Comparison of ENCODE assay signal across 40 cellular contexts in the genomic region with DNA sequence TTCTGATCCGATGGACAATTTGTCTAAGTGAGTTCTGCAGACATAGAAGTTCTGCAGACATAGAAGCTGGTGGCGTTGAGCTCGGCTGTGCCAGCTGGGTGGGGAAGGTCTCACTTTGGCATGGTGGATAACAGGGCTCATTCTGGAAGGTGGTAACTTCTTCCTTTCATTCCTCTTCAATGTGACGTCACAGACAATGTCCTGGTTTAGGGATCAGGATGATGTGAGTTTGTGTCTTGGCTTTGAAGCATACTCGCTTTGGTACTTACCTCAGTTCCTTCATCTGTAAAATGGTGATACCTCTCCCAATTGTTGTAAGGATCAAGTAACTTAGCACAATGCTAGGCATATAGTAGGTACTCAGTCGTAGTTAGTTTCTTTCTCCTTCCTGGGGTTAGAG.
"Had no signal": no experiment of that assay in that cellular context is flagged by ENCODE, and none has a peak within 500 bp of the region (broad histone marks: within the 10 kb centered on the region; RNA-seq: fewer than 3 reads in every experiment).

No MANE protein-coding gene starts in this region.

- H3K27ac ChIP-seq: adrenal gland, ascending aorta, body of pancreas, brain microvascular endothelial cell, breast epithelium, cardiac muscle cell had no signal

- H3K36me3 Mint-ChIP-seq: activated naive CD4-positive, alpha-beta T cell treated with anti-CD3 and anti-CD28 coated beads, Interleukin-2, amount 10 ng/mL, durations not matched to agents 7 days and 5 days; activated naive CD4-positive, alpha-beta T cell treated with anti-CD3 and anti-CD28 coated beads, Interleukin-2, amount 50 U/mL, for 24 hours; activated naive CD8-positive, alpha-beta T cell treated with anti-CD3 and anti-CD28 coated beads for 36 hours; activated naive CD8-positive, alpha-beta T cell treated with anti-CD3 and anti-CD28 coated beads, Interleukin-2, amount 10 ng/mL, durations not matched to agents 7 days and 5 days; brain had no signal

- H3K27me3 Mint-ChIP-seq: activated naive CD4-positive, alpha-beta T cell treated with anti-CD3 and anti-CD28 coated beads, Interleukin-2, amount 10 ng/mL, durations not matched to agents 7 days and 5 days had no signal

- H3K4me1 ChIP-seq: adrenal gland, ascending aorta, body of pancreas, breast epithelium had no signal

- H3K4me3 ChIP-seq: adrenal gland, ascending aorta, body of pancreas, breast epithelium, cardiac muscle cell had no signal

- H3K36me3 ChIP-seq: adrenal gland, ascending aorta, brain microvascular endothelial cell, breast epithelium, cardiac muscle cell had no signal

- H3K4me1 Mint-ChIP-seq: activated naive CD4-positive, alpha-beta T cell treated with anti-CD3 and anti-CD28 coated beads, Interleukin-2, amount 10 ng/mL, durations not matched to agents 7 days and 5 days; activated naive CD4-positive, alpha-beta T cell treated with anti-CD3 and anti-CD28 coated beads, Interleukin-2, amount 50 U/mL, for 24 hours; activated naive CD8-positive, alpha-beta T cell treated with anti-CD3 and anti-CD28 coated beads for 36 hours; activated naive CD8-positive, alpha-beta T cell treated with anti-CD3 and anti-CD28 coated beads, Interleukin-2, amount 10 ng/mL, durations not matched to agents 7 days and 5 days; activated naive CD8-positive, alpha-beta T cell treated with anti-CD3 and anti-CD28 coated beads, Interleukin-2, amount 50 U/mL, for 24 hours; activated T-helper 17 cell treated with anti-CD3 and anti-CD28 coated beads, Interleukin-2, amount 50 U/mL, for 72 hours; brain; central memory CD8-positive, alpha-beta T cell had no signal

- H3K9me3 Mint-ChIP-seq: activated naive CD4-positive, alpha-beta T cell treated with anti-CD3 and anti-CD28 coated beads for 36 hours; activated naive CD8-positive, alpha-beta T cell treated with anti-CD3 and anti-CD28 coated beads, Interleukin-2, amount 50 U/mL, for 24 hours; activated T-cell treated with anti-CD3 and anti-CD28 coated beads, Interleukin-2, amount 50 U/mL, for 4 hours; activated T-helper 17 cell treated with anti-CD3 and anti-CD28 coated beads, Interleukin-2, amount 50 U/mL, for 72 hours; activated T-helper 2 cell treated with anti-CD3 and anti-CD28 coated beads, Interferon-gamma antibody, Interleukin-2, Interleukin-4, amounts not matched to agents 10 μg/mL and 5 μg/mL and 100 μg/mL, durations not matched to agents 14 hours and 24 hours and 36 hours; central memory CD8-positive, alpha-beta T cell had no signal

- H3K27me3 ChIP-seq: ascending aorta, body of pancreas, brain microvascular endothelial cell had no signal

- H3K9me3 ChIP-seq: adrenal gland, ascending aorta, body of pancreas, breast epithelium had no signal

- H3K4me3 Mint-ChIP-seq: activated naive CD4-positive, alpha-beta T cell treated with anti-CD3 and anti-CD28 coated beads for 36 hours; activated naive CD4-positive, alpha-beta T cell treated with anti-CD3 and anti-CD28 coated beads, Interleukin-2, amount 10 ng/mL, durations not matched to agents 7 days and 5 days; activated naive CD4-positive, alpha-beta T cell treated with anti-CD3 and anti-CD28 coated beads, Interleukin-2, amount 50 U/mL, for 24 hours; activated naive CD8-positive, alpha-beta T cell; activated naive CD8-positive, alpha-beta T cell treated with anti-CD3 and anti-CD28 coated beads for 36 hours; activated naive CD8-positive, alpha-beta T cell treated with anti-CD3 and anti-CD28 coated beads, Interleukin-2, amount 10 ng/mL, durations not matched to agents 7 days and 5 days; activated naive CD8-positive, alpha-beta T cell treated with anti-CD3 and anti-CD28 coated beads, Interleukin-2, amount 50 U/mL, for 24 hours; activated T-cell treated with anti-CD3 and anti-CD28 coated beads, Interleukin-2, amount 50 U/mL, for 24 hours; activated T-cell treated with anti-CD3 and anti-CD28 coated beads, Interleukin-2, amount 50 U/mL, for 4 hours; activated T-cell treated with anti-CD3 and anti-CD28 coated beads, Interleukin-2, amount 50 U/mL, for 72 hours; activated T-helper 1 cell treated with anti-CD3 and anti-CD28 coated beads, Interleukin-12 subunit alpha, Interleukin-12 subunit beta, Interleukin-2, Interleukin-4 antibody, amounts not matched to agents 30 ng/mL and 10 ng/mL and 1 ng/mL, durations not matched to agents 14 hours and 24 hours and 36 hours; activated T-helper 17 cell treated with anti-CD3 and anti-CD28 coated beads, Interleukin-2, amount 50 U/mL, for 72 hours; brain; central memory CD8-positive, alpha-beta T cell had no signal

- DNase-seq: activated effector memory CD4-positive, alpha-beta T cell treated with anti-CD3 and anti-CD28 coated beads, Interleukin-2, amount 50 U/mL, for 16 hours; activated effector memory CD4-positive, alpha-beta T cell treated with Interleukin-2 at 50 U/mL for 16 hours; activated gamma-delta T cell; activated gamma-delta T cell treated with Interleukin-2 at 50 U/mL for 16 hours; activated naive CD4-positive, alpha-beta T cell; activated naive CD4-positive, alpha-beta T cell treated with anti-CD3 and anti-CD28 coated beads for 36 hours; activated naive CD4-positive, alpha-beta T cell treated with anti-CD3 and anti-CD28 coated beads, Interleukin-2, amount 10 ng/mL, durations not matched to agents 7 days and 5 days; activated naive CD4-positive, alpha-beta T cell treated with anti-CD3 and anti-CD28 coated beads, Interleukin-2, amount 50 U/mL, for 16 hours; activated naive CD4-positive, alpha-beta T cell treated with Interleukin-2 at 50 U/mL for 16 hours; activated naive CD8-positive, alpha-beta T cell treated with anti-CD3 and anti-CD28 coated beads for 36 hours; activated naive CD8-positive, alpha-beta T cell treated with anti-CD3 and anti-CD28 coated beads, Interleukin-2, amount 10 ng/mL, durations not matched to agents 7 days and 5 days; activated naive CD8-positive, alpha-beta T cell treated with anti-CD3 and anti-CD28 coated beads, Interleukin-2, amount 50 U/mL, for 24 hours; activated T-cell treated with anti-CD3 and anti-CD28 coated beads, Interleukin-2, amount 50 U/mL, for 1 hour; activated T-cell treated with anti-CD3 and anti-CD28 coated beads, Interleukin-2, amount 50 U/mL, for 24 hours; activated T-cell treated with anti-CD3 and anti-CD28 coated beads, Interleukin-2, amount 50 U/mL, for 4 hours; activated T-cell treated with anti-CD3 and anti-CD28 coated beads, Interleukin-2, amount 50 U/mL, for 48 hours; activated T-cell treated with anti-CD3 and anti-CD28 coated beads, Interleukin-2, amount 50 U/mL, for 72 hours; adrenal gland; amniotic stem cell; amygdala; anterior cingulate cortex; aorta; body of pancreas; brain microvascular endothelial cell; caudate nucleus; central memory CD4-positive, alpha-beta T cell; cerebellar nuclear complex had no signal

- FAIRE-seq: astrocyte, bronchial epithelial cell had no signal

- H3K27ac Mint-ChIP-seq: activated naive CD4-positive, alpha-beta T cell treated with anti-CD3 and anti-CD28 coated beads for 36 hours; activated naive CD4-positive, alpha-beta T cell treated with anti-CD3 and anti-CD28 coated beads, Interleukin-2, amount 10 ng/mL, durations not matched to agents 7 days and 5 days; activated naive CD4-positive, alpha-beta T cell treated with anti-CD3 and anti-CD28 coated beads, Interleukin-2, amount 50 U/mL, for 24 hours; activated naive CD4-positive, alpha-beta T cell treated with anti-CD3 and anti-CD28 coated beads, Interleukin-2, amount 50 U/mL, for 72 hours; activated naive CD8-positive, alpha-beta T cell; activated naive CD8-positive, alpha-beta T cell treated with anti-CD3 and anti-CD28 coated beads for 36 hours; activated naive CD8-positive, alpha-beta T cell treated with anti-CD3 and anti-CD28 coated beads, Interleukin-2, amount 10 ng/mL, durations not matched to agents 7 days and 5 days; activated naive CD8-positive, alpha-beta T cell treated with anti-CD3 and anti-CD28 coated beads, Interleukin-2, amount 50 U/mL, for 24 hours; activated T-cell treated with anti-CD3 and anti-CD28 coated beads, Interleukin-2, amount 50 U/mL, for 24 hours; activated T-cell treated with anti-CD3 and anti-CD28 coated beads, Interleukin-2, amount 50 U/mL, for 72 hours; activated T-helper 1 cell treated with anti-CD3 and anti-CD28 coated beads, Interleukin-12 subunit alpha, Interleukin-12 subunit beta, Interleukin-2, Interleukin-4 antibody, amounts not matched to agents 30 ng/mL and 10 ng/mL and 1 ng/mL, durations not matched to agents 14 hours and 24 hours and 36 hours; activated T-helper 17 cell treated with anti-CD3 and anti-CD28 coated beads, Interleukin-2, amount 50 U/mL, for 72 hours; activated T-helper 2 cell treated with anti-CD3 and anti-CD28 coated beads, Interferon-gamma antibody, Interleukin-2, Interleukin-4, amounts not matched to agents 10 μg/mL and 5 μg/mL and 100 μg/mL, durations not matched to agents 14 hours and 24 hours and 36 hours; brain had no signal

- ATAC-seq: activated naive CD4-positive, alpha-beta T cell treated with anti-CD3 and anti-CD28 coated beads, Interleukin-2, amount 50 U/mL, for 72 hours; activated naive CD8-positive, alpha-beta T cell treated with anti-CD3 and anti-CD28 coated beads, Interleukin-2, amount 50 U/mL, for 24 hours; activated T-cell treated with anti-CD3 and anti-CD28 coated beads, Interleukin-2, amount 50 U/mL, for 4 hours; activated T-cell treated with anti-CD3 and anti-CD28 coated beads, Interleukin-2, amount 50 U/mL, for 72 hours; activated T-helper 17 cell treated with anti-CD3 and anti-CD28 coated beads, Interleukin-2, amount 50 U/mL, for 72 hours; body of pancreas had no signal
